In the genomic region with DNA sequence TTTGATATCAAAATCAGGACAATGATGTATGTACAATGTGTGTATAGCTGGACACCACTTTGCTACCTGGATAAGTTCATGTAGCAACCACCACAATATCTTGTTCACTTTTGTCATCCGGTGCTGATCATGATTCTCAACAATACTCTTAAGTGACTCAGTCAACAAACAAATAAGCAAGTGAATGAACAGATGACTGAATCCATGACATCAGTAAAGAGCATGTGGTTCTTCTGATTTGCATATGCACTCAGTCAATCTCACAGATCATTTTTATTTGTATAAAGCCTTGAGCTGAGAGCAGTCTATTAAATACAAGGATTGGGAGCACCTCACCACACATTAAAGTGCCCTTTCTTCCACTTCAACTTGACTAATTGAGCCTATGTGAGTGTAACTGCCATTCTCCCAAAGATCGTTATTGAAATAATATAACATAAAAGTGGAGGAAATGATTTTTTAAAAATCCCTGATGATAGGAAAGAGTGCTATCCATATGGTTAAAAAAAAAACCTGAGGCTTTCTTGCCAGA, we compare ENCODE assay signal across 19 cellular contexts.
DNase-seq lines count a peak whose midpoint lies in the region; FAIRE-seq lines count a peak whose summit lies in the region.
"Had no signal": no experiment of that assay in that cellular context is flagged by ENCODE, and none has a peak within 500 bp of the region (broad histone marks: within the 10 kb centered on the region; RNA-seq: fewer than 3 reads in every experiment).

No MANE protein-coding gene starts in this region.

- intact Hi-C loops in activated CD4-positive, alpha-beta T cell treated with anti-CD3 and anti-CD28 coated beads, Interleukin-2, amount 10 ng/mL, durations not matched to agents 24 days and 14 days (cut with micrococcal nuclease) = no loop called here

- no peaks in the 10 kb centered on the region for H3K27me3 Mint-ChIP-seq in activated CD4-positive, alpha-beta T cell treated with anti-CD3 and anti-CD28 coated beads, Interleukin-2, amount 10 ng/mL, durations not matched to agents 24 days and 14 days

- H3K4me3 Mint-ChIP-seq in activated CD4-positive, alpha-beta T cell treated with anti-CD3 and anti-CD28 coated beads, Interleukin-2, amount 10 ng/mL, durations not matched to agents 24 days and 14 days = no peak overlapping the region
- H3K4me3 Mint-ChIP-seq: CD14-positive monocyte; GM23338; natural killer cell; T-helper 1 cell treated with Interleukin-12 subunit alpha and Interleukin-12 subunit beta and Interleukin-4 antibody, amounts not matched to agents 30 μg/mL and 1 μg/mL, for 36 hours had no signal

- H3K9me3 Mint-ChIP-seq in activated CD4-positive, alpha-beta T cell treated with anti-CD3 and anti-CD28 coated beads, Interleukin-2, amount 10 ng/mL, durations not matched to agents 24 days and 14 days = no peaks in the 10 kb centered on the region
- H3K9me3 Mint-ChIP-seq: GM23338; natural killer cell; T-helper 1 cell treated with Interleukin-12 subunit alpha and Interleukin-12 subunit beta and Interleukin-4 antibody, amounts not matched to agents 30 μg/mL and 1 μg/mL, for 36 hours had no signal

- peak; percentile 9 for DNase-seq in activated CD4-positive, alpha-beta T cell treated with anti-CD3 and anti-CD28 coated beads, Interleukin-2, amount 10 ng/mL, durations not matched to agents 24 days and 14 days
- no peak for DNase-seq in activated CD4-positive, alpha-beta T cell treated with anti-CD3 and anti-CD28 coated beads for 4 hours
- DNase-seq in NAMALWA (ENCODE audit: low spot score) = peak; percentile 9
- DNase-seq in NCI-H526 (lab: John Stamatoyannopoulos, UW) = peak; percentile 78 to 87
- no peak for DNase-seq in urothelium cell line (ENCODE audit: low spot score)
- no peak for DNase-seq in germinal center (ENCODE audit: low spot score)
- no peak for DNase-seq in COLO829 (ENCODE audit: low spot score)
- no peak for DNase-seq in substantia nigra (lab: John Stamatoyannopoulos, UW)
- DNase-seq: activated CD8-positive, alpha-beta memory T cell treated with anti-CD3 and anti-CD28 coated beads for 24 hours; effector memory CD4-positive, alpha-beta T cell; islet precursor cell; natural killer cell; NCI-H2227 treated with DMSO at 0.1 percent for 48 hours; posterior cingulate gyrus; SHP77 treated with DMSO at 0.1 percent for 48 hours; stimulated activated CD4-positive, alpha-beta T cell treated with anti-CD3 and anti-CD28 coated beads, Interleukin-4, amount 100 ng/mL, for 1 hour had no signal

- H3K36me3 Mint-ChIP-seq in activated CD4-positive, alpha-beta T cell treated with anti-CD3 and anti-CD28 coated beads, Interleukin-2, amount 10 ng/mL, durations not matched to agents 24 days and 14 days (ENCODE audit: low read depth) = no peaks in the 10 kb centered on the region
- H3K36me3 Mint-ChIP-seq: CD14-positive monocyte, natural killer cell had no signal

- FAIRE-seq in urothelium cell line (lab: Jason Lieb, UNC) = peak; percentile 84

- H3K4me1 Mint-ChIP-seq in activated CD4-positive, alpha-beta T cell treated with anti-CD3 and anti-CD28 coated beads, Interleukin-2, amount 10 ng/mL, durations not matched to agents 24 days and 14 days = peaks cover 4% of the 10 kb centered on the region
- H3K4me1 Mint-ChIP-seq: CD14-positive monocyte had no signal

- no peak overlapping the region for H3K27ac Mint-ChIP-seq in activated CD4-positive, alpha-beta T cell treated with anti-CD3 and anti-CD28 coated beads, Interleukin-2, amount 10 ng/mL, durations not matched to agents 24 days and 14 days
- H3K27ac Mint-ChIP-seq: CD14-positive monocyte; GM23338; natural killer cell; T-helper 1 cell treated with Interleukin-12 subunit alpha and Interleukin-12 subunit beta and Interleukin-4 antibody, amounts not matched to agents 30 μg/mL and 1 μg/mL, for 36 hours had no signal

- no peak overlapping the region for H3K27ac ChIP-seq in substantia nigra (ENCODE audit: low read depth, low read length, poor library complexity, severe bottlenecking)

Comparison
In these comparisons a context has a peak if more than half of its experiments do, and no peak if none do; other contexts are left out.
1. DNase-seq: peak in activated CD4-positive, alpha-beta T cell treated with anti-CD3 and anti-CD28 coated beads, Interleukin-2, amount 10 ng/mL, durations not matched to agents 24 days and 14 days (single experiment), NAMALWA (single experiment) and NCI-H526 (2 of 2); none in activated CD4-positive, alpha-beta T cell treated with anti-CD3 and anti-CD28 coated beads for 4 hours (0 of 2), urothelium cell line (single experiment), germinal center (single experiment), COLO829 (single experiment) and substantia nigra (0 of 49).